In genomic region chr3:170506556-170506955, GRCh38 we compare ENCODE assay signal across 9 cellular contexts.
A peak's percentile ranks its signal among the peaks of the same experiment; 100 is the strongest.
DNase-seq lines count a peak whose midpoint lies in the region; ATAC-seq, FAIRE-seq and TF ChIP-seq lines count a peak whose summit lies in the region.
"Had no signal": no experiment of that assay in that cellular context is flagged by ENCODE, and none has a peak within 500 bp of the region (broad histone marks: within the 10 kb centered on the region; RNA-seq: fewer than 3 reads in every experiment).

No MANE protein-coding gene starts in this region.

- no peak overlapping the region for H2AFZ ChIP-seq in HepG2 (ENCODE audit: low read length)

- in situ Hi-C loops in brain microvascular endothelial cell (cut with HindIII; ENCODE audit: low pct_ligation_motif_present, low sequenced_read_pairs), result no loop called here
- in situ Hi-C loops in HepG2 (cut with HindIII; ENCODE audit: extremely low pct_ligation_motif_present, low pct_unique_long_range_greater_than_20kb), result no loop called here
- in situ Hi-C loops in KBM-7 (cut with MboI; ENCODE audit: low pct_unique_long_range_greater_than_20kb, low sequenced_read_pairs), result no loop called here

- H3K4me1 Mint-ChIP-seq in HFFc6 (ENCODE audit: low read depth), result peaks cover 30% of the 10 kb centered on the region
- H3K4me1 Mint-ChIP-seq in activated CD4-positive, alpha-beta memory T cell treated with anti-CD3 and anti-CD28 coated beads, Interleukin-2, amount 10 ng/mL, durations not matched to agents 7 days and 5 days, result no peaks in the 10 kb centered on the region

- no peak for TF ChIP-seq RAD21 in HepG2 (CRISPR knock-in tag; IDR thresholded peaks at IDR 0.05)

- no peak for TF ChIP-seq POLR2A in HepG2 (IDR thresholded peaks at IDR 0.05; ENCODE audit: insufficient read depth in 1 of 2, low read depth in 2 of 2, low read length in 2 of 2)

- DNase-seq in AG20443 (ENCODE audit: low spot score), result peak; percentile 51
- DNase-seq in HFFc6, result no peak
- DNase-seq in brain microvascular endothelial cell, result peak; percentile 33
- peak; percentile 52 for DNase-seq in HepG2 (ENCODE audit: low spot score)
- DNase-seq in KBM-7, result no peak
- no peak for DNase-seq in activated CD4-positive, alpha-beta memory T cell treated with anti-CD3 and anti-CD28 coated beads, Interleukin-2, amount 10 ng/mL, durations not matched to agents 7 days and 5 days

- H4K20me1 ChIP-seq in HepG2 (ENCODE audit: insufficient read depth, low read length), result no peaks in the 10 kb centered on the region

- no peak overlapping the region for H3K27ac ChIP-seq in brain microvascular endothelial cell
- H3K27ac ChIP-seq in HepG2 (ENCODE audit: extremely low read length, insufficient read depth, low read length), result no peak overlapping the region
- H3K27ac ChIP-seq: KMS-11 had no signal

- H3K4me1 ChIP-seq in HepG2 (ENCODE audit: insufficient read depth, low read length), result peaks cover 14% of the 10 kb centered on the region

- 5% methylated on average over 2 of the region's 2 CpGs for WGBS in HepG2 (ENCODE audit: low lambda C conversion rate)

- no peak overlapping the region for H3K4me2 ChIP-seq in HepG2 (ENCODE audit: low read depth, low read length)
- H3K4me2 ChIP-seq: KMS-11 had no signal

- TF ChIP-seq CTCF in HFFc6 (IDR thresholded peaks at IDR 0.05) (no peak), brain microvascular endothelial cell (IDR thresholded peaks at IDR 0.05; ENCODE audit: low read depth, low read length, missing control alignments) (no peak), HepG2 (CRISPR knock-in tag; IDR thresholded peaks at IDR 0.05) (no peak)

- POLR2A ChIA-PET in HepG2 (lab: Yijun Ruan, JAX), result no interaction called here
- POLR2A ChIA-PET in activated CD4-positive, alpha-beta memory T cell treated with anti-CD3 and anti-CD28 coated beads, Interleukin-2, amount 10 ng/mL, durations not matched to agents 7 days and 5 days (lab: Charles Lee), result no interaction called here

- H3K27me3 Mint-ChIP-seq in HFFc6 (ENCODE audit: insufficient read depth), result no peaks in the 10 kb centered on the region; the same call in 1 of the 2 replicates
- H3K27me3 Mint-ChIP-seq in activated CD4-positive, alpha-beta memory T cell treated with anti-CD3 and anti-CD28 coated beads, Interleukin-2, amount 10 ng/mL, durations not matched to agents 7 days and 5 days, result peaks cover 22% of the 10 kb centered on the region

- CTCF ChIA-PET in HepG2 (lab: Yijun Ruan, JAX; ENCODE audit: low intra/inter-chr PET ratio, low total read pairs), result no interaction called here
- CTCF ChIA-PET in activated CD4-positive, alpha-beta memory T cell treated with anti-CD3 and anti-CD28 coated beads, Interleukin-2, amount 10 ng/mL, durations not matched to agents 7 days and 5 days (lab: Charles Lee), result no interaction called here

- H3K4me3 ChIP-seq in brain microvascular endothelial cell (ENCODE audit: low read depth, low read length) (no peak overlapping the region), HepG2 (replicated peaks in 1 of 3; ENCODE audit: insufficient read depth in 1 of 3, low read depth in 2 of 3, low read length in 3 of 3) (no peak overlapping the region)

- no peak overlapping the region for H3K9ac ChIP-seq in HepG2 (ENCODE audit: insufficient read depth, low read depth, low read length)
- H3K9ac ChIP-seq: KMS-11 had no signal

- no peaks in the 10 kb centered on the region for H3K9me3 Mint-ChIP-seq in HFFc6
- no peaks in the 10 kb centered on the region for H3K9me3 Mint-ChIP-seq in activated CD4-positive, alpha-beta memory T cell treated with anti-CD3 and anti-CD28 coated beads, Interleukin-2, amount 10 ng/mL, durations not matched to agents 7 days and 5 days

- no peak for FAIRE-seq in HepG2 (lab: Jason Lieb, UNC)

- H3K36me3 ChIP-seq in brain microvascular endothelial cell (replicated peaks), result no peaks in the 10 kb centered on the region
- H3K36me3 ChIP-seq in HepG2 (replicated peaks in 1 of 2; ENCODE audit: control insufficient read depth in 1 of 2, insufficient read depth in 2 of 2, low read length in 2 of 2), result no peaks in the 10 kb centered on the region

- no peaks in the 10 kb centered on the region for H3K9me3 ChIP-seq in HepG2 (ENCODE audit: low read length)

- peak overlapping the region; percentile 80 for H3K27ac Mint-ChIP-seq in HFFc6
- no peak overlapping the region for H3K27ac Mint-ChIP-seq in activated CD4-positive, alpha-beta memory T cell treated with anti-CD3 and anti-CD28 coated beads, Interleukin-2, amount 10 ng/mL, durations not matched to agents 7 days and 5 days

- H3K27me3 ChIP-seq in brain microvascular endothelial cell (replicated peaks), result no peaks in the 10 kb centered on the region
- no peaks in the 10 kb centered on the region for H3K27me3 ChIP-seq in HepG2 (ENCODE audit: control insufficient read depth in 1 of 2, insufficient read depth in 2 of 2, low read length in 2 of 2)

- ATAC-seq in HepG2, result peak; percentile 56; the same call in 2 of the 3 replicates
- ATAC-seq in HG02870 (IDR thresholded peaks at IDR 0.05; ENCODE audit: unreplicated experiment), result no peak
- no peak for ATAC-seq in HG03460 (IDR thresholded peaks at IDR 0.05; ENCODE audit: unreplicated experiment)

- H3K36me3 Mint-ChIP-seq in HFFc6 (ENCODE audit: low read depth), result no peaks in the 10 kb centered on the region
- no peaks in the 10 kb centered on the region for H3K36me3 Mint-ChIP-seq in activated CD4-positive, alpha-beta memory T cell treated with anti-CD3 and anti-CD28 coated beads, Interleukin-2, amount 10 ng/mL, durations not matched to agents 7 days and 5 days (ENCODE audit: low read depth)

- no peak overlapping the region for H3K4me3 Mint-ChIP-seq in HFFc6
- H3K4me3 Mint-ChIP-seq in activated CD4-positive, alpha-beta memory T cell treated with anti-CD3 and anti-CD28 coated beads, Interleukin-2, amount 10 ng/mL, durations not matched to agents 7 days and 5 days, result no peak overlapping the region

- H3K79me2 ChIP-seq in HepG2 (ENCODE audit: insufficient read depth, low read length), result no peaks in the 10 kb centered on the region

- intact Hi-C loops in HepG2 (cut with micrococcal nuclease; ENCODE audit: unreplicated experiment), result no loop called here

- no TSS peak for BruUV-seq in HepG2 (replicated peaks; lab: Mats Ljungman, UMichigan)

- TF ChIP-seq EP300 in HepG2 (IDR thresholded peaks at IDR 0.05; ENCODE audit: low read depth in 2 of 2, low read length in 2 of 2) (no peak; a peak in 1 of 4 replicates), HepG2 (CRISPR knock-in tag; IDR thresholded peaks at IDR 0.05; ENCODE audit: borderline replicate concordance) (no peak)

TF ChIP-seq in HepG2, 621 proteins besides CTCF, POLR2A, EP300 and RAD21 (continues in another document):
- no peak for TF ChIP-seq KMT2A (CRISPR knock-in tag; IDR thresholded peaks at IDR 0.05)
- peak; percentile 98 for TF ChIP-seq NFE2L2 (IDR thresholded peaks at IDR 0.05; ENCODE audit: low read length)
- TF ChIP-seq ERF (CRISPR knock-in tag; IDR thresholded peaks at IDR 0.05), result no peak
- no peak for TF ChIP-seq CAMTA2 (CRISPR knock-in tag; IDR thresholded peaks at IDR 0.05; ENCODE audit: borderline replicate concordance)
- TF ChIP-seq BRF2 (CRISPR knock-in tag; IDR thresholded peaks at IDR 0.05), result no peak
- TF ChIP-seq, protein P1, sequence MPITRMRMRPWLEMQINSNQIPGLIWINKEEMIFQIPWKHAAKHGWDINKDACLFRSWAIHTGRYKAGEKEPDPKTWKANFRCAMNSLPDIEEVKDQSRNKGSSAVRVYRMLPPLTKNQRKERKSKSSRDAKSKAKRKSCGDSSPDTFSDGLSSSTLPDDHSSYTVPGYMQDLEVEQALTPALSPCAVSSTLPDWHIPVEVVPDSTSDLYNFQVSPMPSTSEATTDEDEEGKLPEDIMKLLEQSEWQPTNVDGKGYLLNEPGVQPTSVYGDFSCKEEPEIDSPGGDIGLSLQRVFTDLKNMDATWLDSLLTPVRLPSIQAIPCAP (CRISPR knock-in tag; IDR thresholded peaks at IDR 0.05; ENCODE audit: low read depth), result no peak
- TF ChIP-seq PITX1 (CRISPR knock-in tag; IDR thresholded peaks at IDR 0.05), result no peak
- TF ChIP-seq, protein P2, sequence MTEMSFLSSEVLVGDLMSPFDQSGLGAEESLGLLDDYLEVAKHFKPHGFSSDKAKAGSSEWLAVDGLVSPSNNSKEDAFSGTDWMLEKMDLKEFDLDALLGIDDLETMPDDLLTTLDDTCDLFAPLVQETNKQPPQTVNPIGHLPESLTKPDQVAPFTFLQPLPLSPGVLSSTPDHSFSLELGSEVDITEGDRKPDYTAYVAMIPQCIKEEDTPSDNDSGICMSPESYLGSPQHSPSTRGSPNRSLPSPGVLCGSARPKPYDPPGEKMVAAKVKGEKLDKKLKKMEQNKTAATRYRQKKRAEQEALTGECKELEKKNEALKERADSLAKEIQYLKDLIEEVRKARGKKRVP (CRISPR knock-in tag; IDR thresholded peaks at IDR 0.05), result no peak
- no peak for TF ChIP-seq FOXA1 (IDR thresholded peaks at IDR 0.05)
- 0 out of 2 replicates have a peak, but pooled peaks have one; percentile 12 for TF ChIP-seq FOXA1 (CRISPR knock-in tag; IDR thresholded peaks at IDR 0.05)
- no peak for TF ChIP-seq ZNF124 (CRISPR knock-in tag; IDR thresholded peaks at IDR 0.05)
- no peak for TF ChIP-seq ZNF773 (CRISPR knock-in tag; IDR thresholded peaks at IDR 0.05; ENCODE audit: borderline replicate concordance)
- no peak for TF ChIP-seq NFKB2 (CRISPR knock-in tag; IDR thresholded peaks at IDR 0.05; ENCODE audit: borderline replicate concordance)
- TF ChIP-seq ZNF556 (CRISPR knock-in tag; IDR thresholded peaks at IDR 0.05; ENCODE audit: borderline replicate concordance), result no peak
- TF ChIP-seq REL (CRISPR knock-in tag; conservative IDR thresholded peaks at IDR 0.05), result no peak

Comparison
In these comparisons a context has a peak if more than half of its experiments do, and no peak if none do; other contexts are left out.
1. DNase-seq: peak in AG20443 (single experiment), brain microvascular endothelial cell (single experiment) and HepG2 (single experiment); none in HFFc6 (single experiment), KBM-7 (single experiment) and activated CD4-positive, alpha-beta memory T cell treated with anti-CD3 and anti-CD28 coated beads, Interleukin-2, amount 10 ng/mL, durations not matched to agents 7 days and 5 days (single experiment).